16 cellular contexts compared by ENCODE assay signal in the genomic region with DNA sequence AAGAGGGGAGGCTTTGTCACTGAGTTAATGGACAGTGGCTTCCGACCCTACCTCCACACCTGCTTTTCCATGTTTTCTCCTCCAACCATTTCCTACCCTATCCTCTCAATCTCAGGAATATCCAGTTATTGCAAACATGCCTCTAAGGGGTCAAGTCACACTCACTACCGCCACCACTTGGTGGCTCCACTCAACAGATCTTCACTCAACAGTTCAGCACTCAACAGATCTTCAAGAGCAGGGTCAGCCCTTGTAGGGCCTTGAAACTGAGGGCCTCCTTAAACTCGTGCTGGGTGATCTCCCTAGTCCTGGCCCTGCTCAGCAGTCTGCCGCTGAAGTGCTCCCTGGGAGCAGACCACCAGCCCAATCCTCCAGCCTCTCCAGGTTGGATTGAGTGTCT. TPM values are rescaled to one million over a fixed set of nuclear protein-coding genes. Genes with fewer than 3 reads are reported as not detected.
DNase-seq lines count a peak whose midpoint lies in the region; ATAC-seq and TF ChIP-seq lines count a peak whose summit lies in the region.
"Had no signal": no experiment of that assay in that cellular context is flagged by ENCODE, and none has a peak within 500 bp of the region (broad histone marks: within the 10 kb centered on the region; RNA-seq: fewer than 3 reads in every experiment).

No MANE protein-coding gene starts in this region.

- no peak for TF ChIP-seq EP300 in transverse colon (IDR thresholded peaks at IDR 0.05; ENCODE audit: low read depth)

- TF ChIP-seq POLR2A in HCT116 (IDR thresholded peaks at IDR 0.05; ENCODE audit: borderline replicate concordance, extremely low read depth, insufficient read depth, insufficient read length) (no peak), Peyer's patch (IDR thresholded peaks at IDR 0.05) (no peak), transverse colon (IDR thresholded peaks at IDR 0.05) (no peak)

- no peak for DNase-seq in CD14-positive monocyte (ENCODE audit: low spot score)
- no peak for DNase-seq in HCT116 (ENCODE audit: low read depth, low spot score)
- DNase-seq in UCSD-AML1 (lab: John Stamatoyannopoulos, UW; ENCODE audit: unreplicated experiment), result peak; percentile 18
- DNase-seq in iPS-NIHi11 (ENCODE audit: low spot score), result peak; percentile 35
- DNase-seq in NCI-H2196 (lab: John Stamatoyannopoulos, UW; ENCODE audit: unreplicated experiment), result no peak
- DNase-seq in Peyer's patch, result no peak
- no peak for DNase-seq in activated CD4-positive, alpha-beta T cell treated with anti-CD3 and anti-CD28 coated beads, Interleukin-2, amount 10 ng/mL, durations not matched to agents 24 days and 14 days
- no peak for DNase-seq in transverse colon
- DNase-seq: activated T-cell treated with anti-CD3 and anti-CD28 coated beads, Interleukin-2, amount 50 U/mL, for 24 hours; CD4-positive, alpha-beta memory T cell; KG1; stimulated activated CD4-positive, alpha-beta T cell treated with anti-CD3 and anti-CD28 coated beads, Interleukin-4, amount 100 ng/mL, for 4 hours had no signal

- no peaks in the 10 kb centered on the region for H3K4me1 ChIP-seq in HCT116 (ENCODE audit: control insufficient read depth in 1 of 2, insufficient read depth in 2 of 2, low read length in 2 of 2)
- no peaks in the 10 kb centered on the region for H3K4me1 ChIP-seq in Peyer's patch
- no peaks in the 10 kb centered on the region for H3K4me1 ChIP-seq in transverse colon
- H3K4me1 ChIP-seq: ascending aorta, prostate gland had no signal

- TF ChIP-seq CTCF in CD14-positive monocyte (IDR thresholded peaks at IDR 0.05) (peak; percentile 35), HCT116 (IDR thresholded peaks at IDR 0.05 in 2 of 3, conservative IDR thresholded peaks at IDR 0.05 in 1 of 3; ENCODE audit: borderline replicate concordance in 1 of 3, insufficient read depth in 1 of 3, low read depth in 2 of 3, low read length in 2 of 3) (peak in 2 of 3 experiments; percentile 56 to 59; a peak in 4 of 6 replicates), Peyer's patch (IDR thresholded peaks at IDR 0.05) (no peak), transverse colon (IDR thresholded peaks at IDR 0.05) (no peak)

- peaks cover 0 to 1% (median 0%) of the 10 kb centered on the region in 3 donors for H3K27me3 Mint-ChIP-seq in CD14-positive monocyte (ENCODE audit: low read depth in 3 of 3)
- no peaks in the 10 kb centered on the region for H3K27me3 Mint-ChIP-seq in activated CD4-positive, alpha-beta T cell treated with anti-CD3 and anti-CD28 coated beads, Interleukin-2, amount 10 ng/mL, durations not matched to agents 24 days and 14 days
- H3K27me3 Mint-ChIP-seq: activated T-cell treated with anti-CD3 and anti-CD28 coated beads, Interleukin-2, amount 50 U/mL, for 24 hours; CD4-positive, alpha-beta memory T cell had no signal

- H3K36me3 Mint-ChIP-seq in CD14-positive monocyte, result peaks cover 10 to 25% of the 10 kb centered on the region in 2 donors
- peaks cover 23% of the 10 kb centered on the region for H3K36me3 Mint-ChIP-seq in activated CD4-positive, alpha-beta T cell treated with anti-CD3 and anti-CD28 coated beads, Interleukin-2, amount 10 ng/mL, durations not matched to agents 24 days and 14 days (ENCODE audit: low read depth)

- H3K27me3 ChIP-seq in HCT116 (ENCODE audit: insufficient read depth, low read length) (no peaks in the 10 kb centered on the region), Peyer's patch (no peaks in the 10 kb centered on the region), transverse colon (no peaks in the 10 kb centered on the region)
- H3K27me3 ChIP-seq: ascending aorta had no signal

- H3K9ac ChIP-seq in HCT116 (ENCODE audit: low read length), result no peak overlapping the region

- H2AFZ ChIP-seq in HCT116 (ENCODE audit: low read depth, low read length, poor library complexity, severe bottlenecking), result no peak overlapping the region

- H3K36me3 ChIP-seq in HCT116 (ENCODE audit: control insufficient read depth in 1 of 2, insufficient read depth in 2 of 2, low read length in 2 of 2) (no peaks in the 10 kb centered on the region), Peyer's patch (no peaks in the 10 kb centered on the region), transverse colon (peaks cover 0 to 4% (median 0%) of the 10 kb centered on the region in 4 donors)
- H3K36me3 ChIP-seq: prostate gland had no signal

- peaks cover 0 to 6% (median 2%) of the 10 kb centered on the region in 7 donors for H3K9me3 Mint-ChIP-seq in CD14-positive monocyte
- no peaks in the 10 kb centered on the region for H3K9me3 Mint-ChIP-seq in activated CD4-positive, alpha-beta T cell treated with anti-CD3 and anti-CD28 coated beads, Interleukin-2, amount 10 ng/mL, durations not matched to agents 24 days and 14 days

- POLR2A ChIA-PET in HCT116 (lab: Charles Lee), result no interaction called here

- H3K9me3 ChIP-seq in HCT116 (ENCODE audit: control insufficient read depth in 1 of 2, insufficient read depth in 1 of 2, low read depth in 1 of 2, low read length in 2 of 2), result no peaks in the 10 kb centered on the region
- H3K9me3 ChIP-seq in Peyer's patch, result no peaks in the 10 kb centered on the region
- no peaks in the 10 kb centered on the region for H3K9me3 ChIP-seq in transverse colon
- H3K9me3 ChIP-seq: ascending aorta, mucosa of descending colon, prostate gland had no signal

- in situ Hi-C loops in transverse colon (cut with MboI; ENCODE audit: low pct_ligation_motif_present in 1 of 4, low pct_unique_long_range_greater_than_20kb in 1 of 4, low sequenced_read_pairs in 3 of 4), result no loop called here

- no peaks in the 10 kb centered on the region for H4K20me1 ChIP-seq in HCT116 (ENCODE audit: insufficient read depth)

- no peaks in the 10 kb centered on the region for H3K9me2 ChIP-seq in HCT116 (ENCODE audit: insufficient read depth)

- no peaks in the 10 kb centered on the region for H3K79me2 ChIP-seq in HCT116 (ENCODE audit: insufficient read depth, low read length)

- BruUV-seq in HCT116 (replicated peaks; lab: Mats Ljungman, UMichigan), result no TSS peak

- CTCF ChIA-PET in HCT116 (lab: Charles Lee), result no interaction called here

- H3K27ac ChIP-seq in HCT116 (ENCODE audit: low read depth, low read length), result no peak overlapping the region
- H3K27ac ChIP-seq in Peyer's patch, result no peak overlapping the region
- no peak overlapping the region for H3K27ac ChIP-seq in transverse colon
- H3K27ac ChIP-seq: prostate gland, VCaP had no signal

- no peak overlapping the region for H3K4me2 ChIP-seq in HCT116 (ENCODE audit: low read length)

- WGBS in transverse colon (ENCODE audit: low coverage in 1 of 2), 2 donors, result 57% methylated on average over 4 of the region's 4 CpGs; no CpG with 5 or more reads in 1 of the 2 donors

- intact Hi-C loops in CD14-positive monocyte (cut with micrococcal nuclease) (no loop called here), HCT116 (cut with micrococcal nuclease) (no loop called here), transverse colon (cut with DNase I; ENCODE audit: low total_unique reads) (no loop called here)
- intact Hi-C loops in activated CD4-positive, alpha-beta T cell treated with anti-CD3 and anti-CD28 coated beads, Interleukin-2, amount 10 ng/mL, durations not matched to agents 24 days and 14 days (cut with micrococcal nuclease), result no loop called here

- TF ChIP-seq RAD21 in HCT116 (IDR thresholded peaks at IDR 0.05; ENCODE audit: low read depth), result peak; percentile 33; the same call in 1 of the 2 replicates

- RAD21 ChIA-PET in HCT116 (lab: Charles Lee; ENCODE audit: low non-redundant PET in 1 of 2, low total read pairs in 2 of 2, uncharacterized antibody in 2 of 2, unreplicated experiment in 2 of 2), result no interaction called here

- peak overlapping the region in 3 of 7 donors; percentile 63 to 79 (median 74) for H3K27ac Mint-ChIP-seq in CD14-positive monocyte
- H3K27ac Mint-ChIP-seq in activated CD4-positive, alpha-beta T cell treated with anti-CD3 and anti-CD28 coated beads, Interleukin-2, amount 10 ng/mL, durations not matched to agents 24 days and 14 days, result no peak overlapping the region
- H3K27ac Mint-ChIP-seq: activated T-cell treated with anti-CD3 and anti-CD28 coated beads, Interleukin-2, amount 50 U/mL, for 24 hours had no signal

- ATAC-seq in HCT116, result peak; percentile 76

- H3K4me3 ChIP-seq in HCT116 (replicated peaks in 1 of 2; ENCODE audit: low read depth in 1 of 2, low read length in 2 of 2) (no peak overlapping the region), Peyer's patch (no peak overlapping the region), transverse colon (no peak overlapping the region)
- H3K4me3 ChIP-seq: ascending aorta, mucosa of descending colon, prostate gland had no signal

- H3K4me1 Mint-ChIP-seq in CD14-positive monocyte, result peaks cover 50% of the 10 kb centered on the region
- H3K4me1 Mint-ChIP-seq in activated CD4-positive, alpha-beta T cell treated with anti-CD3 and anti-CD28 coated beads, Interleukin-2, amount 10 ng/mL, durations not matched to agents 24 days and 14 days, result peaks cover under 1% of the 10 kb centered on the region

- H3K4me3 Mint-ChIP-seq in CD14-positive monocyte, result no peak overlapping the region
- H3K4me3 Mint-ChIP-seq in activated CD4-positive, alpha-beta T cell treated with anti-CD3 and anti-CD28 coated beads, Interleukin-2, amount 10 ng/mL, durations not matched to agents 24 days and 14 days, result no peak overlapping the region
- H3K4me3 Mint-ChIP-seq: activated T-cell treated with anti-CD3 and anti-CD28 coated beads, Interleukin-2, amount 50 U/mL, for 24 hours; CD4-positive, alpha-beta memory T cell had no signal

TF ChIP-seq in HCT116, 20 proteins besides CTCF, POLR2A, EP300 and RAD21 (continues in another document):
- no peak for TF ChIP-seq POLR2AphosphoS5 (IDR thresholded peaks at IDR 0.05; ENCODE audit: low read depth, low read length)
- TF ChIP-seq CBX3 (IDR thresholded peaks at IDR 0.05; ENCODE audit: low read depth), result no peak
- TF ChIP-seq YY1 (IDR thresholded peaks at IDR 0.05; ENCODE audit: extremely low read depth, insufficient replicate concordance, low read depth, low read length), result no peak
- TF ChIP-seq SIN3A (IDR thresholded peaks at IDR 0.05; ENCODE audit: low read depth), result no peak
- TF ChIP-seq, protein P1, sequence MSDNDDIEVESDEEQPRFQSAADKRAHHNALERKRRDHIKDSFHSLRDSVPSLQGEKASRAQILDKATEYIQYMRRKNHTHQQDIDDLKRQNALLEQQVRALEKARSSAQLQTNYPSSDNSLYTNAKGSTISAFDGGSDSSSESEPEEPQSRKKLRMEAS (IDR thresholded peaks at IDR 0.05), result no peak
- no peak for TF ChIP-seq ZFX (IDR thresholded peaks at IDR 0.05)
- no peak for TF ChIP-seq TCF7L2 (IDR thresholded peaks at IDR 0.05; ENCODE audit: borderline replicate concordance, extremely low read depth, insufficient read depth, insufficient read length)
- TF ChIP-seq FOSL1 (IDR thresholded peaks at IDR 0.05; ENCODE audit: low read depth), result no peak

RNA-seq across cellular contexts. Expression of a gene that starts 14.2 kb away (rescaled TPM):
- polyA plus RNA-seq in CD14-positive monocyte, result 10 to 100 TPM; 12.1 to 12.6 TPM
- total RNA-seq in HCT116 (2021; ENCODE audit: unreplicated experiment), result 12.1 TPM
- polyA plus RNA-seq in HCT116 (2012), result 5.4 and 5.9 TPM in 2 replicates
- total RNA-seq in Peyer's patch, result 10 to 100 TPM; 11.7 to 50.3 (median 17.0) TPM
- total RNA-seq in activated CD4-positive, alpha-beta T cell treated with anti-CD3 and anti-CD28 coated beads, Interleukin-2, amount 10 ng/mL, durations not matched to agents 24 days and 14 days, result 6.7 and 7.6 TPM in 2 replicates
- total RNA-seq in transverse colon, result 10 to 100 TPM; 11.5 to 27.7 (median 15.2) TPM

Comparison
In these comparisons a context has a peak if more than half of its experiments do, and no peak if none do; other contexts are left out.
1. DNase-seq: peak in UCSD-AML1 (single experiment) and iPS-NIHi11 (single experiment); none in CD14-positive monocyte (single experiment), HCT116 (single experiment), NCI-H2196 (single experiment), Peyer's patch (0 of 3), activated CD4-positive, alpha-beta T cell treated with anti-CD3 and anti-CD28 coated beads, Interleukin-2, amount 10 ng/mL, durations not matched to agents 24 days and 14 days (single experiment) and transverse colon (single experiment).
2. CTCF ChIP-seq: peak in CD14-positive monocyte (single experiment) and HCT116 (2 of 3); none in Peyer's patch (0 of 6) and transverse colon (0 of 5).